Comparison of ENCODE assay signal across 26 cellular contexts in the genomic region with DNA sequence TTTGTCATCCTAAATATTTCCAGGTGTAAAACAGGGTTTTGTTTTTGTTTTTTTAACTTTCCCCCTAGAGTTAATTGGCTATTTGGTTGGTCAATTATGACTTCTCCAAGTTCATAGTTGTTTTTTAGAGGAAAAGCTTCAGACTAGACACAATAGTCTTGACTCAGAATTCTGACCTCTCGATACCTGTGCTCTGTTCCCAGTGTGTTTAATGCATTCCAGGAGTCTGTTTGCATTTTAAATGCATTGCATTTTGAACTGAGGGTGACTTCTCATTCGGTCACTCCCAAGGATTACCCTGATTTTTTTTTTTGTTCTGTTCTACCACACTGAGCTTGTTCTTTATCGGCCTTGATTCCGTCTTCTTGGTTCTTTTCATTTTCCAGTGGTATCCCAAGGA. TPM values are rescaled to one million over a fixed set of nuclear protein-coding genes. Genes with fewer than 3 reads are reported as not detected.
"Had no signal": no experiment of that assay in that cellular context is flagged by ENCODE, and none has a peak within 500 bp of the region (broad histone marks: within the 10 kb centered on the region; RNA-seq: fewer than 3 reads in every experiment).

No MANE protein-coding gene starts in this region.

- H3K27ac Mint-ChIP-seq: activated CD4-positive, alpha-beta memory T cell treated with anti-CD3 and anti-CD28 coated beads, Interleukin-2, amount 10 ng/mL, durations not matched to agents 7 days and 5 days; activated CD4-positive, alpha-beta T cell treated with anti-CD3 and anti-CD28 coated beads for 36 hours; activated naive CD4-positive, alpha-beta T cell treated with anti-CD3 and anti-CD28 coated beads, Interleukin-2, amount 50 U/mL, for 72 hours; activated T-cell treated with anti-CD3 and anti-CD28 coated beads, Interleukin-2, amount 50 U/mL, for 24 hours; naive thymus-derived CD8-positive, alpha-beta T cell had no signal

- H3K4me3 ChIP-seq: coronary artery, gastroesophageal sphincter, heart right ventricle, left ventricle myocardium inferior, right atrium auricular region, SK-N-MC, skin epidermis, tibial nerve had no signal

- H3K9me3 Mint-ChIP-seq: activated CD4-positive, alpha-beta memory T cell treated with anti-CD3 and anti-CD28 coated beads, Interleukin-2, amount 10 ng/mL, durations not matched to agents 7 days and 5 days; activated naive CD4-positive, alpha-beta T cell treated with anti-CD3 and anti-CD28 coated beads, Interleukin-2, amount 50 U/mL, for 72 hours; activated T-cell treated with anti-CD3 and anti-CD28 coated beads, Interleukin-2, amount 50 U/mL, for 24 hours; naive thymus-derived CD8-positive, alpha-beta T cell had no signal

- DNase-seq: activated CD4-positive, alpha-beta memory T cell treated with anti-CD3 and anti-CD28 coated beads, Interleukin-2, amount 10 ng/mL, durations not matched to agents 7 days and 5 days; activated CD4-positive, alpha-beta T cell treated with anti-CD3 and anti-CD28 coated beads for 36 hours; activated gamma-delta T cell; activated T-cell treated with anti-CD3 and anti-CD28 coated beads, Interleukin-2, amount 50 U/mL, for 24 hours; caudate nucleus; effector memory CD4-positive, alpha-beta T cell; erythroblast; heart right ventricle; left ventricle myocardium inferior; mesenchymal stem cell; naive thymus-derived CD8-positive, alpha-beta T cell; posterior cingulate gyrus; stimulated activated CD4-positive, alpha-beta T cell treated with anti-CD3 and anti-CD28 coated beads, Interleukin-15, amount 100 ng/mL, for 24 hours; stimulated activated CD4-positive, alpha-beta T cell treated with anti-CD3 and anti-CD28 coated beads, Interleukin-4, amount 100 ng/mL, for 24 hours; stimulated activated naive CD4-positive, alpha-beta T cell; substantia nigra; T-helper 1 cell; T1000 had no signal

- H3K27me3 ChIP-seq: gastroesophageal sphincter, right atrium auricular region, tibial nerve had no signal

- H3K4me1 Mint-ChIP-seq: activated CD4-positive, alpha-beta memory T cell treated with anti-CD3 and anti-CD28 coated beads, Interleukin-2, amount 10 ng/mL, durations not matched to agents 7 days and 5 days; activated CD4-positive, alpha-beta T cell treated with anti-CD3 and anti-CD28 coated beads for 36 hours; naive thymus-derived CD8-positive, alpha-beta T cell had no signal

- H3K4me1 ChIP-seq: gastroesophageal sphincter, left ventricle myocardium inferior, right atrium auricular region had no signal

- H3K36me3 Mint-ChIP-seq: activated naive CD4-positive, alpha-beta T cell treated with anti-CD3 and anti-CD28 coated beads, Interleukin-2, amount 50 U/mL, for 72 hours; naive thymus-derived CD8-positive, alpha-beta T cell had no signal

- H3K9me3 ChIP-seq: gastroesophageal sphincter, heart right ventricle, left ventricle myocardium inferior, neutrophil, right atrium auricular region, tibial nerve had no signal

- ATAC-seq: activated CD4-positive, alpha-beta T cell treated with anti-CD3 and anti-CD28 coated beads for 36 hours; activated naive CD4-positive, alpha-beta T cell treated with anti-CD3 and anti-CD28 coated beads, Interleukin-2, amount 50 U/mL, for 72 hours; gastroesophageal sphincter; heart right ventricle; naive thymus-derived CD8-positive, alpha-beta T cell had no signal

- H3K4me3 Mint-ChIP-seq: activated CD4-positive, alpha-beta memory T cell treated with anti-CD3 and anti-CD28 coated beads, Interleukin-2, amount 10 ng/mL, durations not matched to agents 7 days and 5 days; activated CD4-positive, alpha-beta T cell treated with anti-CD3 and anti-CD28 coated beads for 36 hours; activated T-cell treated with anti-CD3 and anti-CD28 coated beads, Interleukin-2, amount 50 U/mL, for 24 hours; naive thymus-derived CD8-positive, alpha-beta T cell had no signal

- H3K36me3 ChIP-seq: gastroesophageal sphincter, heart right ventricle, left ventricle myocardium inferior, neutrophil, right atrium auricular region, tibial nerve had no signal

- H3K27ac ChIP-seq: coronary artery, gastroesophageal sphincter, heart right ventricle, left ventricle myocardium inferior, neutrophil, right atrium auricular region, SK-N-MC, skin epidermis had no signal

RNA-seq across cellular contexts. Expression of a gene that starts 16.3 kb away (rescaled TPM):
- total RNA-seq: activated CD4-positive, alpha-beta memory T cell treated with anti-CD3 and anti-CD28 coated beads, Interleukin-2, amount 10 ng/mL, durations not matched to agents 7 days and 5 days had no signal
- polyA plus RNA-seq: naive thymus-derived CD8-positive, alpha-beta T cell had no signal
